Comparison of ENCODE assay signal across 18 cellular contexts in the genomic region with DNA sequence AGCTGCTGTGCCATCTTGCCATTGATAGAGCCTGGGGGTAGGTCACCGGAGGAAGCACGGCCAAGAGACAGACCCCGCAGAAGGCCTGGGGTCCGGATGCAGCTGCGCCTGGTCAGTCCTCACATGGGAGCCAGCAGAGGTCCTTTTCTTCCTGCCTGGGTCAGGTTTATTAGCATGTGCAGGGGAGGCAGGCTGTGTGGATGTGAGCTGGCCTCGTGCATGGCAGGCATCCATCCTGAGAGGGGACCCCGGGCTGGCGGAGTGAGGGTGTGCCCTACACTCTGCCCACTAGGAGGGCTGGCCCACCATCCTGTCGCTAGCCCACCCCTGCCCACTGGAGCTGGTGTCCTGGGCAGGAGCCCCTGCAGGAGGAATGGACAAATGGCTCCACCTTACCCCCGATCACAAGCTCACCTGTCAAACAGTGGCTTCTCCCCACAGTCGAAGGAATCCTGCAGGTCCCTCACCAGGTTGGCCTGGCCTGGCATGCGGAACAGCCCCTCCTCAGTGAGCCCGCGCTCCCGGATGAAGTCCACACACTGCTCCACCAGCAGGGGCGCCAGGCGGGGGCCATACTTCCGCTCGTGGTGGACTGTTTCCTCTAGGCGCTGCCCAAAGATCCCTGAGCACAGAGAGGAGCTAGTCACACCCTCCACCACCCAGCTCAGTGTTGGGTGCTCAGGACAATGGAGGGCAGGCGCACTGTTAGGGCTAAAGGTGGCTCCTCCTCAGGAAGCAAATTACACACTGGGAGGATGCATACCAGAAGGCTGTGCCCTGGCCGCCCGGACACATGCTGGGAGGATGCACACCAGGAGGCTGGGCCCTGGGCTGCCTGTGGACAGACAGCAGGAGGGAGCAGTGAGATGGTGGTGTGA.
DNase-seq lines count a peak whose midpoint lies in the region; ATAC-seq and TF ChIP-seq lines count a peak whose summit lies in the region.
"Had no signal": no experiment of that assay in that cellular context is flagged by ENCODE, and none has a peak within 500 bp of the region (broad histone marks: within the 10 kb centered on the region; RNA-seq: fewer than 3 reads in every experiment).

No MANE protein-coding gene starts in this region.

- H3K9ac ChIP-seq in endodermal cell (ENCODE audit: extremely low read depth, low read length, poor library complexity, severe bottlenecking), result no peak overlapping the region
- H3K9ac ChIP-seq in Karpas-422 (ENCODE audit: low read length), result no peak overlapping the region
- H3K9ac ChIP-seq: parathyroid adenoma had no signal

- DNase-seq in HFFc6 (no peak), endodermal cell (peak; percentile 81), posterior vena cava (ENCODE audit: low spot score) (peak; percentile 74), Karpas-422 (no peak)
- DNase-seq: C1 segment of cervical spinal cord; DMS53; NCI-H187; NCI-H510A; PC-3; stimulated activated naive CD4-positive, alpha-beta T cell had no signal

- H3K27me3 Mint-ChIP-seq in HFFc6 (ENCODE audit: insufficient read depth) (peaks cover 6% of the 10 kb centered on the region), endodermal cell (ENCODE audit: insufficient read depth) (no peaks in the 10 kb centered on the region)

- TF ChIP-seq CTCF in GM12874 (IDR thresholded peaks at IDR 0.05; ENCODE audit: insufficient read depth, low read depth, low read length), result peak; percentile 28; the same call in 1 of the 2 replicates
- peak; percentile 49 for TF ChIP-seq CTCF in HFFc6 (IDR thresholded peaks at IDR 0.05)
- peak; percentile 60 for TF ChIP-seq CTCF in endodermal cell (conservative IDR thresholded peaks at IDR 0.05)

- peaks cover 15% of the 10 kb centered on the region for H3K36me3 Mint-ChIP-seq in HFFc6 (ENCODE audit: low read depth)
- H3K36me3 Mint-ChIP-seq in endodermal cell (ENCODE audit: low read depth), result no peaks in the 10 kb centered on the region

- peak overlapping the region; percentile 29; the same call in 1 of the 2 replicates for H3K27ac Mint-ChIP-seq in HFFc6
- H3K27ac Mint-ChIP-seq in endodermal cell, result no peak overlapping the region

- intact Hi-C loops in posterior vena cava (cut with DNase I), result no loop called here

- no peaks in the 10 kb centered on the region for H3K79me2 ChIP-seq in Karpas-422 (ENCODE audit: low read length)
- H3K79me2 ChIP-seq: parathyroid adenoma had no signal

- no peak for ATAC-seq in GM18909 (IDR thresholded peaks at IDR 0.05; ENCODE audit: poor library complexity, unreplicated experiment)
- ATAC-seq in HG03045 (IDR thresholded peaks at IDR 0.05; ENCODE audit: unreplicated experiment), result no peak
- ATAC-seq: mucosa of descending colon, PC-3 had no signal

- WGBS in endodermal cell (ENCODE audit: insufficient coverage in 1 of 2, insufficient read length in 1 of 2), 2 experiments, result 89 to 91% methylated on average over 9 to 23 of the region's 23 CpGs

- H3K9me2 ChIP-seq in Karpas-422 (replicated peaks; ENCODE audit: insufficient read depth, low read length), result no peaks in the 10 kb centered on the region

- H2AFZ ChIP-seq in Karpas-422 (ENCODE audit: low read length), result no peak overlapping the region

- H4K20me1 ChIP-seq in Karpas-422 (ENCODE audit: insufficient read depth, low read depth, low read length), result no peaks in the 10 kb centered on the region

- H3K36me3 ChIP-seq in endodermal cell (ENCODE audit: control insufficient read depth, insufficient read depth, low read length), result no peaks in the 10 kb centered on the region
- H3K36me3 ChIP-seq in Karpas-422 (ENCODE audit: insufficient read depth, low read length), result no peaks in the 10 kb centered on the region

- peaks cover 28% of the 10 kb centered on the region for H3K4me1 Mint-ChIP-seq in HFFc6 (ENCODE audit: low read depth)
- peaks cover 14% of the 10 kb centered on the region for H3K4me1 Mint-ChIP-seq in endodermal cell

- peaks cover 8% of the 10 kb centered on the region for H3K9me3 ChIP-seq in endodermal cell (ENCODE audit: control insufficient read depth, low read length)
- no peaks in the 10 kb centered on the region for H3K9me3 ChIP-seq in Karpas-422 (ENCODE audit: low read length)
- H3K9me3 ChIP-seq: mucosa of descending colon had no signal

- H3K27me3 ChIP-seq in endodermal cell (ENCODE audit: control insufficient read depth, insufficient read depth, low read length, poor library complexity, severe bottlenecking), result no peaks in the 10 kb centered on the region
- H3K27me3 ChIP-seq in Karpas-422 (ENCODE audit: low read length), result no peaks in the 10 kb centered on the region

- H3K4me3 Mint-ChIP-seq in HFFc6 (no peak overlapping the region), endodermal cell (no peak overlapping the region)

- H3K4me3 ChIP-seq in endodermal cell (ENCODE audit: low read length) (no peak overlapping the region), Karpas-422 (ENCODE audit: low read length) (no peak overlapping the region)
- H3K4me3 ChIP-seq: mucosa of descending colon, smooth muscle cell had no signal

- no peaks in the 10 kb centered on the region for H3K9me3 Mint-ChIP-seq in HFFc6
- peaks cover 5% of the 10 kb centered on the region for H3K9me3 Mint-ChIP-seq in endodermal cell

- H3K4me2 ChIP-seq in Karpas-422 (ENCODE audit: low read depth, low read length, poor library complexity, severe bottlenecking), result no peak overlapping the region
- H3K4me2 ChIP-seq: smooth muscle cell had no signal

- H3K4me1 ChIP-seq in endodermal cell (ENCODE audit: control insufficient read depth, insufficient read depth, low read length) (peaks cover 10% of the 10 kb centered on the region), Karpas-422 (ENCODE audit: low read length) (peaks cover 5% of the 10 kb centered on the region)

- H3K27ac ChIP-seq in endodermal cell (ENCODE audit: low read depth, low read length) (no peak overlapping the region), Karpas-422 (ENCODE audit: low read length) (no peak overlapping the region)
- H3K27ac ChIP-seq: HL-60, VCaP had no signal

Comparison
In these comparisons a context has a peak if more than half of its experiments do, and no peak if none do; other contexts are left out.
1. DNase-seq: peak in endodermal cell (single experiment) and posterior vena cava (single experiment); none in HFFc6 (single experiment) and Karpas-422 (single experiment).
2. Peak in every context shown above with its lines, with median percentiles within 50 percentile points of each other: CTCF ChIP-seq.